Comparison of ENCODE assay signal across 20 cellular contexts in genomic region chr7:114109299-114109698, GRCh38.
DNase-seq lines count a peak whose midpoint lies in the region; ATAC-seq and TF ChIP-seq lines count a peak whose summit lies in the region.
"Had no signal": no experiment of that assay in that cellular context is flagged by ENCODE, and none has a peak within 500 bp of the region (broad histone marks: within the 10 kb centered on the region; RNA-seq: fewer than 3 reads in every experiment).

No MANE protein-coding gene starts in this region.

- no peaks in the 10 kb centered on the region for H3K36me3 ChIP-seq in ACC112 (ENCODE audit: insufficient read depth, low read length)
- no peaks in the 10 kb centered on the region for H3K36me3 ChIP-seq in HEK293 (ENCODE audit: control insufficient read depth in 2 of 2, insufficient read depth in 1 of 2, low read length in 2 of 2)
- H3K36me3 ChIP-seq in body of pancreas (replicated peaks in 1 of 2; ENCODE audit: insufficient read depth in 1 of 2, low read depth in 2 of 2) = no peaks in the 10 kb centered on the region
- H3K36me3 ChIP-seq in ascending aorta = no peaks in the 10 kb centered on the region
- H3K36me3 ChIP-seq: BE2C, SJSA1 had no signal

- H3K4me1 ChIP-seq in ACC112 (ENCODE audit: control insufficient read depth, insufficient read depth, low read length, unreplicated experiment) = peaks cover 33% of the 10 kb centered on the region
- no peaks in the 10 kb centered on the region for H3K4me1 ChIP-seq in HEK293 (ENCODE audit: control insufficient read depth, insufficient read depth, low read length)
- H3K4me1 ChIP-seq in body of pancreas = peaks cover 16% of the 10 kb centered on the region
- H3K4me1 ChIP-seq in ascending aorta = peaks cover 0 to 9% of the 10 kb centered on the region in 2 donors
- H3K4me1 ChIP-seq: BE2C, SJSA1 had no signal

- no peaks in the 10 kb centered on the region for H3K79me2 ChIP-seq in ACC112 (ENCODE audit: control insufficient read depth, insufficient read depth, low read length, unreplicated experiment)

- H3K4me3 ChIP-seq in ACC112 (ENCODE audit: low read depth, low read length) (no peak overlapping the region), HEK293 (ENCODE audit: low read depth, low read length) (no peak overlapping the region), body of pancreas (no peak overlapping the region), foreskin fibroblast (ENCODE audit: low read depth in 1 of 2, low read length in 2 of 2) (no peak overlapping the region), ascending aorta (no peak overlapping the region)
- H3K4me3 ChIP-seq: SJSA1 had no signal

- H3K9me3 ChIP-seq in HEK293 (ENCODE audit: control insufficient read depth, insufficient read depth, low read depth, low read length) (no peaks in the 10 kb centered on the region), body of pancreas (no peaks in the 10 kb centered on the region), ascending aorta (no peaks in the 10 kb centered on the region)
- H3K9me3 ChIP-seq: BE2C, SJSA1 had no signal

- 87 to 93% methylated on average over 1 of the region's 1 CpG for WGBS in body of pancreas, 2 donors

- H3K27me3 ChIP-seq in ACC112 (ENCODE audit: insufficient read depth, low read length) (no peaks in the 10 kb centered on the region), body of pancreas (no peaks in the 10 kb centered on the region), ascending aorta (no peaks in the 10 kb centered on the region)
- H3K27me3 ChIP-seq: BE2C had no signal

- DNase-seq in body of pancreas = no peak
- peak; percentile 16 to 58 for DNase-seq in foreskin fibroblast
- DNase-seq in left colon = no peak
- DNase-seq in ascending aorta (ENCODE audit: low spot score in 2 of 2) = no peak
- DNase-seq in activated CD4-positive, alpha-beta T cell treated with anti-CD3 and anti-CD28 coated beads for 1 hour = no peak
- DNase-seq: BE2C; CD4-positive, alpha-beta T cell; DMS53; NCI-H1105 treated with DMSO at 0.1 percent for 48 hours; NCI-H1930; NCI-H2171; NCI-H69; PC-3; SW 1271 had no signal

- CTCF ChIA-PET in HEK293 (lab: Yijun Ruan, JAX) = no interaction called here

- peak; percentile 42 for ATAC-seq in body of pancreas
- ATAC-seq in left colon = no peak
- ATAC-seq in GM21529 (IDR thresholded peaks at IDR 0.05; ENCODE audit: unreplicated experiment) = no peak
- ATAC-seq: HCT116, PC-3 had no signal

- H3K27ac ChIP-seq in ACC112 (ENCODE audit: low read depth, low read length) (peak overlapping the region; percentile 25), HEK293 (ENCODE audit: extremely low read depth, low read depth, low read length) (no peak overlapping the region), body of pancreas (no peak overlapping the region), ascending aorta (no peak overlapping the region)
- H3K27ac ChIP-seq: RWPE1, SJSA1 had no signal

- POLR2A ChIA-PET in HEK293 (lab: Yijun Ruan, JAX) = no interaction called here

- TF ChIP-seq POLR2A in body of pancreas (IDR thresholded peaks at IDR 0.05) = no peak

- TF ChIP-seq CTCF in HEK293 (tag by site-specific recombination; IDR thresholded peaks at IDR 0.05) = no peak
- no peak for TF ChIP-seq CTCF in body of pancreas (IDR thresholded peaks at IDR 0.05)
- TF ChIP-seq CTCF in foreskin fibroblast (IDR thresholded peaks at IDR 0.05; ENCODE audit: low read depth, low read length) = no peak
- no peak for TF ChIP-seq CTCF in ascending aorta (IDR thresholded peaks at IDR 0.05)

- intact Hi-C loops in body of pancreas (cut with DNase I) = no loop called here
- intact Hi-C loops in left colon (cut with DNase I, micrococcal nuclease) = no loop called here
- intact Hi-C loops in ascending aorta (cut with DNase I) = no loop called here

- no peak overlapping the region for H2AFZ ChIP-seq in ACC112 (ENCODE audit: low read length, unreplicated experiment)

TF ChIP-seq in HEK293, 187 proteins besides CTCF, POLR2A, EP300 and RAD21 (continues in another document):
- TF ChIP-seq ZNF510 (tag by site-specific recombination; IDR thresholded peaks at IDR 0.05; ENCODE audit: insufficient replicate concordance) (no peak), ZBTB20 (tag by site-specific recombination; IDR thresholded peaks at IDR 0.05) (no peak), ZNF544 (tag by site-specific recombination; IDR thresholded peaks at IDR 0.05) (no peak), ZNF629 (tag by site-specific recombination; IDR thresholded peaks at IDR 0.05) (no peak), ZNF623 (tag by site-specific recombination; IDR thresholded peaks at IDR 0.05) (no peak), ZFP69B (tag by site-specific recombination; IDR thresholded peaks at IDR 0.05) (no peak), ZNF239 (tag by site-specific recombination; IDR thresholded peaks at IDR 0.05) (no peak), ZNF747 (tag by site-specific recombination; IDR thresholded peaks at IDR 0.05) (no peak), ZNF354C (tag by site-specific recombination; IDR thresholded peaks at IDR 0.05; ENCODE audit: borderline replicate concordance, low read depth) (no peak), ZNF362 (tag by site-specific recombination; IDR thresholded peaks at IDR 0.05) (no peak), ZNF776 (tag by site-specific recombination; IDR thresholded peaks at IDR 0.05; ENCODE audit: borderline replicate concordance) (no peak), ZNF639 (tag by site-specific recombination; IDR thresholded peaks at IDR 0.05) (no peak), ZNF624 (tag by site-specific recombination; IDR thresholded peaks at IDR 0.05) (no peak), AEBP2 (tag by site-specific recombination; IDR thresholded peaks at IDR 0.05; ENCODE audit: borderline replicate concordance) (no peak), ZNF555 (tag by site-specific recombination; conservative IDR thresholded peaks at IDR 0.05) (no peak), ZXDB (tag by site-specific recombination; IDR thresholded peaks at IDR 0.05) (no peak), KLF9 (tag by site-specific recombination; IDR thresholded peaks at IDR 0.05; ENCODE audit: low read depth) (no peak), GLIS1 (tag by site-specific recombination; IDR thresholded peaks at IDR 0.05) (no peak), ZNF121 (tag by site-specific recombination; IDR thresholded peaks at IDR 0.05) (no peak), ZNF610 (tag by site-specific recombination; IDR thresholded peaks at IDR 0.05; ENCODE audit: borderline replicate concordance) (no peak), PRDM1 (tag by site-specific recombination; IDR thresholded peaks at IDR 0.05) (0 out of 2 replicates have a peak, but pooled peaks have one; percentile 26), ZNF514 (tag by site-specific recombination; IDR thresholded peaks at IDR 0.05) (no peak), ZNF148 (tag by site-specific recombination; IDR thresholded peaks at IDR 0.05; ENCODE audit: borderline replicate concordance) (0 out of 2 replicates have a peak, but pooled peaks have one; percentile 38), ZIC2 (tag by site-specific recombination; IDR thresholded peaks at IDR 0.05) (no peak)

Comparison
In these comparisons a context has a peak if more than half of its experiments do, and no peak if none do; other contexts are left out.
1. DNase-seq: peak in foreskin fibroblast (2 of 2); none in body of pancreas (0 of 4), left colon (0 of 2), ascending aorta (0 of 2) and activated CD4-positive, alpha-beta T cell treated with anti-CD3 and anti-CD28 coated beads for 1 hour (single experiment).